ENCODE assay signal across 22 cellular contexts in the genomic region with DNA sequence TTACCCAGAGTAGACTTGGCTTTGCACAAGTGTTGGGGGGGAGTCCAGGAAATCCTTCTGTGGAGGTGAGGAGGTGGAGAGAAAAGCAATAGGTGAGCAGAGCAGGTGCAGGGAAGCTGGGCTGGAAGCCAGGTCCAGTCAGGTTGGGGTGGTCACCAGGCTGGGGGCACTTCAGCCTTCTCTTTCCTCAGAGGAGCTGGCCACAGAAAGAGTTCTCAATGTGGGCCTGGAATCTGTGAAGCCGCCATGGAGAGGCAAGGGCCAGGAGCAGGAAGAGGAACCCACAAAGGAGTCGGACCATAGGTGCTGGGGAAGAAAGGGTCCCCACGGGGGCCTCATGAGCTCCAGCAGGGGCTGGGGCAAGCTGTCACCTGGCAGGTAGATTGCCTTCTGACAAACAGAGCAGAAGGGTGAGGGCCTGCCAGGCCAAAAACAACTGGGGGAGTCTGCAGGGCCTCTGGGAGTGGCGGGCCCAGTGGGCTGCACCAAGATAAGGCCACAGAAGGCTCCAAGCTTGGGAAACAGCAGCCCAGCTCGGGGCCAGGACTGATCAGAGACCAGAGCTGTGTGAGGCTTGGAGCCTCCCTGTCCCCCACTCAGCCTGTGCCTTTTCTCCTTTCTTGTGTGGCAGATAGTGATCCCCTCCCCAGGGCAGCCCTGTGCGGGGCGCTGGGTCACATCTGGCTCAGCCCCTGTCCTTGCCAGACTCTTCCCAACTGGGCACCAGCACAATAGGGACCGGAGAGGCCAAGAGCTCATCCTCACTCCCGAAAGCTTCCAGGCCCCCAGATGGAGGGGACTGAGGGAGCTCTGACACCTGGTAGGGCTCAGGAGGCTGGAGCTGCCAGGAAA. TPM values are rescaled to one million over a fixed set of nuclear protein-coding genes. Genes with fewer than 3 reads are reported as not detected.
DNase-seq lines count a peak whose midpoint lies in the region; ATAC-seq and TF ChIP-seq lines count a peak whose summit lies in the region.
"Had no signal": no experiment of that assay in that cellular context is flagged by ENCODE, and none has a peak within 500 bp of the region (broad histone marks: within the 10 kb centered on the region; RNA-seq: fewer than 3 reads in every experiment).

No MANE protein-coding gene starts in this region.

- H3K56ac ChIP-seq in H9 (ENCODE audit: insufficient read length, low read depth, low read length), result no peak overlapping the region

- no peak overlapping the region for H2BK5ac ChIP-seq in H9 (ENCODE audit: insufficient read length, low read length)

- H3K9ac ChIP-seq in H9 (ENCODE audit: extremely low read depth, insufficient read length, low read length), result no peak overlapping the region
- H3K9ac ChIP-seq: KMS-11 had no signal

- H3K4me2 ChIP-seq in H9 (ENCODE audit: insufficient read depth, insufficient read length, low read length), result no peak overlapping the region
- H3K4me2 ChIP-seq: KMS-11 had no signal

- no peak overlapping the region for H4K5ac ChIP-seq in H9 (ENCODE audit: insufficient read length, low read depth, low read length)

- H2BK120ac ChIP-seq in H9 (ENCODE audit: low read depth, low read length, poor library complexity, severe bottlenecking), result no peak overlapping the region

- no peaks in the 10 kb centered on the region for H3K23me2 ChIP-seq in H9 (ENCODE audit: insufficient read length, low read depth, low read length, poor library complexity, severe bottlenecking)

- H4K91ac ChIP-seq in H9 (ENCODE audit: insufficient read length, low read depth, low read length), result no peak overlapping the region

- H2BK20ac ChIP-seq in H9 (ENCODE audit: low read depth, low read length, poor library complexity, severe bottlenecking), result no peak overlapping the region

- WGBS in H9 (ENCODE audit: extremely low coverage, insufficient read length, low lambda C conversion rate), result no CpG with 5 or more reads among the region's 9 CpGs
- WGBS in spleen, 5 donors, result 83 to 89% (median 87%) methylated on average over 7 to 9 of the region's 9 CpGs
- 88 to 90% methylated on average over 9 of the region's 9 CpGs for WGBS in aorta, 2 donors

- no peak overlapping the region for H3K27ac Mint-ChIP-seq in H9
- H3K27ac Mint-ChIP-seq: CD4-positive, CD25-positive, alpha-beta regulatory T cell had no signal

- TF ChIP-seq CTCF in H9 (conservative IDR thresholded peaks at IDR 0.05), result no peak
- TF ChIP-seq CTCF in spleen (IDR thresholded peaks at IDR 0.05 in 8 of 11, conservative IDR thresholded peaks at IDR 0.05 in 3 of 11), result no peak

- ATAC-seq in Right ventricle myocardium superior (ENCODE audit: poor library complexity), result no peak
- no peak for ATAC-seq in Right ventricle myocardium inferior
- no peak for ATAC-seq in aorta (ENCODE audit: low FRiP score)
- ATAC-seq: PC-3 had no signal

- no peak overlapping the region for H3T11ph ChIP-seq in H9 (ENCODE audit: low read length)

- no peak overlapping the region for H3K23ac ChIP-seq in H9 (ENCODE audit: insufficient read length, low read depth, low read length)

- no peak overlapping the region for H3K18ac ChIP-seq in H9 (ENCODE audit: insufficient read length, low read depth, low read length)

- intact Hi-C loops in Right ventricle myocardium superior (cut with DNase I), result no loop called here
- intact Hi-C loops in Right ventricle myocardium inferior (cut with DNase I), result no loop called here
- intact Hi-C loops in spleen (cut with DNase I; ENCODE audit: low total_unique reads), result no loop called here
- intact Hi-C loops in aorta (cut with DNase I), result no loop called here

- no peaks in the 10 kb centered on the region for H3K9me3 Mint-ChIP-seq in H9
- H3K9me3 Mint-ChIP-seq: CD4-positive, CD25-positive, alpha-beta regulatory T cell had no signal

- H3K27ac ChIP-seq in H9 (ENCODE audit: insufficient read length, low read depth, low read length), result no peak overlapping the region
- H3K27ac ChIP-seq in spleen, result no peak overlapping the region
- no peak overlapping the region for H3K27ac ChIP-seq in aorta (ENCODE audit: low read depth in 1 of 2, low read length in 2 of 2)
- H3K27ac ChIP-seq: HL-60, KMS-11, SJSA1 had no signal

- no peaks in the 10 kb centered on the region for H3K79me2 ChIP-seq in H9 (ENCODE audit: insufficient read depth, low read length)

- H3K27me3 Mint-ChIP-seq in H9 (ENCODE audit: low read depth), result peaks cover 3% of the 10 kb centered on the region
- H3K27me3 Mint-ChIP-seq: IgD-negative memory B cell had no signal

- H4K8ac ChIP-seq in H9 (replicated peaks; ENCODE audit: insufficient read length, low read depth, low read length), result no peak overlapping the region

- no peak overlapping the region for H2AK5ac ChIP-seq in H9 (ENCODE audit: insufficient read length, low read length)

- H3K36me3 Mint-ChIP-seq in H9 (ENCODE audit: insufficient read depth in 1 of 3, low read depth in 3 of 3), result no peaks in the 10 kb centered on the region; a peak in 1 of 7 replicates
- H3K36me3 Mint-ChIP-seq: CD4-positive, CD25-positive, alpha-beta regulatory T cell; IgD-negative memory B cell had no signal

- no peaks in the 10 kb centered on the region for H3K79me1 ChIP-seq in H9 (ENCODE audit: insufficient read depth, low read depth, low read length, poor library complexity, severe bottlenecking)

- H2AFZ ChIP-seq in H9 (ENCODE audit: low read length), result no peak overlapping the region

- H3K36me3 ChIP-seq in spleen (no peaks in the 10 kb centered on the region), aorta (ENCODE audit: control insufficient read depth in 1 of 2, insufficient read depth in 2 of 2, low read length in 1 of 2) (no peaks in the 10 kb centered on the region)
- H3K36me3 ChIP-seq: SJSA1 had no signal

- no peaks in the 10 kb centered on the region for H3K9me3 ChIP-seq in H9 (ENCODE audit: control insufficient read depth, low read depth, low read length)
- no peaks in the 10 kb centered on the region for H3K9me3 ChIP-seq in spleen
- no peaks in the 10 kb centered on the region for H3K9me3 ChIP-seq in aorta (ENCODE audit: control insufficient read depth, low read length)
- H3K9me3 ChIP-seq: SJSA1 had no signal

- H3K4me3 Mint-ChIP-seq in H9, result no peak overlapping the region
- H3K4me3 Mint-ChIP-seq: IgD-negative memory B cell had no signal

- peaks cover 0 to 4% of the 10 kb centered on the region in 2 experiments; a peak in 1 of 4 replicates for H3K4me1 Mint-ChIP-seq in H9
- H3K4me1 Mint-ChIP-seq: IgD-negative memory B cell had no signal

- no peaks in the 10 kb centered on the region for H4K20me1 ChIP-seq in H9 (ENCODE audit: control insufficient read depth, insufficient read depth, insufficient read length)

- no peak overlapping the region for H3K4ac ChIP-seq in H9 (ENCODE audit: low read depth, low read length)

- H3K4me1 ChIP-seq in H9 (ENCODE audit: insufficient read depth, low read length) (no peaks in the 10 kb centered on the region), spleen (peaks cover 0 to 6% (median 0%) of the 10 kb centered on the region in 6 donors), aorta (ENCODE audit: control insufficient read depth in 1 of 2, insufficient read depth in 2 of 2, low read length in 2 of 2) (no peaks in the 10 kb centered on the region)
- H3K4me1 ChIP-seq: SJSA1 had no signal

- H3K4me3 ChIP-seq in spleen (no peak overlapping the region), aorta (ENCODE audit: low read length in 2 of 2) (no peak overlapping the region)
- H3K4me3 ChIP-seq: SJSA1 had no signal

- no peak overlapping the region for H2BK12ac ChIP-seq in H9 (ENCODE audit: insufficient read length, low read depth, low read length)

- DNase-seq in Right ventricle myocardium superior (peak; percentile 23), Right ventricle myocardium inferior (ENCODE audit: missing footprints) (no peak), H9 (peak; percentile 21), hepatic stellate cell (ENCODE audit: low spot score) (peak; percentile 2), spleen (peak; percentile 50), SKM-1 (lab: John Stamatoyannopoulos, UW; ENCODE audit: unreplicated experiment) (no peak), aorta (no peak)
- DNase-seq in activated CD8-positive, alpha-beta memory T cell treated with anti-CD3 and anti-CD28 coated beads for 24 hours, result no peak
- DNase-seq: CD4-positive, CD25-positive, alpha-beta regulatory T cell; NCI-H1092; NCI-H1417 treated with DMSO at 0.1 percent for 48 hours; NCI-H1694 treated with DMSO at 0.1 percent for 48 hours; NCI-H2171 treated with DMSO at 0.1 percent for 48 hours; NCI-H345; NCI-H510A treated with DMSO at 0.1 percent for 48 hours; PC-3 had no signal

- H3K27me3 ChIP-seq in H9 (ENCODE audit: insufficient read depth, low read length) (no peaks in the 10 kb centered on the region), spleen (replicated peaks in 1 of 7) (no peaks in the 10 kb centered on the region), aorta (ENCODE audit: control insufficient read depth in 1 of 2, insufficient read depth in 2 of 2, low read length in 1 of 2) (no peaks in the 10 kb centered on the region)
- H3K27me3 ChIP-seq: SJSA1 had no signal

- TF ChIP-seq POLR2A in spleen (IDR thresholded peaks at IDR 0.05), result no peak

- no peak overlapping the region for H2BK15ac ChIP-seq in H9 (ENCODE audit: low read depth, low read length)

- no peak overlapping the region for H3K14ac ChIP-seq in H9 (ENCODE audit: insufficient read depth, low read length)

RNA-seq across cellular contexts. Expression of a gene that starts 53.0 kb away (rescaled TPM):
- total RNA-seq in Right ventricle myocardium superior (15.2 TPM), Right ventricle myocardium inferior (16.5 TPM), H9 (2021) (7.8 and 8.6 TPM in 2 replicates), spleen (100 to 1,000 TPM in 2 of 7 donors, 10 to 100 TPM in 5; 62.5 to 145 (median 68.7) TPM), aorta (10 to 100 TPM; 36.2 to 61.6 TPM)
- polyA plus RNA-seq in spleen (10 to 100 TPM in 1 of 3 donors, 1 to 10 TPM in 2; 6.0 to 18.3 (median 6.7) TPM), aorta (1 to 10 TPM; 2.5 to 3.8 TPM)
- total RNA-seq: A172, PC-3, SJSA1 had no signal
- polyA plus RNA-seq: BJ, IgD-negative memory B cell had no signal

Comparison
In these comparisons a context has a peak if more than half of its experiments do, and no peak if none do; other contexts are left out.
1. DNase-seq: peak in Right ventricle myocardium superior (single experiment), H9 (single experiment), hepatic stellate cell (single experiment) and spleen (single experiment); none in Right ventricle myocardium inferior (single experiment), activated CD8-positive, alpha-beta memory T cell treated with anti-CD3 and anti-CD28 coated beads for 24 hours (single experiment), SKM-1 (single experiment) and aorta (0 of 2).